26 cellular contexts compared by ENCODE assay signal in the genomic region with DNA sequence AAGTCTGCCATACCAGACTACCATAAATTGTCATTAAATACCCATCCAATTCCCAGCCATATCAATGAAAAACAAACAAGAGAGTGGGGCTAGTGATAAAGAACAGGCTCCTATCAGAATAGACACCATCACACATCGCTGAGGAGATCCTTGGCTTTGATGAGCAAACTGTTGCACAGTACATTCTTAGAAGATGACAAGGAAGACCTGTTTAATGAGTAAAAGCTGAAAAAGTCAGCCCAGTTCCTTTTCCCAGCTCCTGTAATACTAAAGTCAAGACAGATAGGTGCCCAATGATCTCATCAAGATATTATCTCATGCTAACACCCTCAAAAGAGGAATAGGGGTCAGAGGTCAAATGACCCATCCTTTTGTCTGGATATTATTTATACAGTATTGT.
A peak's percentile ranks its signal among the peaks of the same experiment; 100 is the strongest.
DNase-seq lines count a peak whose midpoint lies in the region; ATAC-seq and TF ChIP-seq lines count a peak whose summit lies in the region.
"Had no signal": no experiment of that assay in that cellular context is flagged by ENCODE, and none has a peak within 500 bp of the region (broad histone marks: within the 10 kb centered on the region; RNA-seq: fewer than 3 reads in every experiment).

No MANE protein-coding gene starts in this region.

- H3K23ac ChIP-seq in trophoblast cell (ENCODE audit: low read length) = no peak overlapping the region

- H3K79me2 ChIP-seq in trophoblast cell (ENCODE audit: control insufficient read depth, insufficient read depth, low read length, poor library complexity) = no peaks in the 10 kb centered on the region

- no peak overlapping the region for H2BK120ac ChIP-seq in trophoblast cell (ENCODE audit: insufficient read depth, low read length, poor library complexity)

- no peak for TF ChIP-seq CTCF in HEK293 (tag by site-specific recombination; IDR thresholded peaks at IDR 0.05)
- no peak for TF ChIP-seq CTCF in fibroblast of mammary gland (conservative IDR thresholded peaks at IDR 0.05; ENCODE audit: control insufficient read depth, insufficient read depth, low read depth, low read length)

- no peak overlapping the region for H3K9ac ChIP-seq in trophoblast cell (ENCODE audit: low read length)

- H3K4me1 ChIP-seq in HEK293 (ENCODE audit: control insufficient read depth, insufficient read depth, low read length) (no peaks in the 10 kb centered on the region), trophoblast cell (ENCODE audit: control insufficient read depth in 1 of 2, insufficient read depth in 2 of 2, low read length in 2 of 2) (peaks cover 4 to 6% of the 10 kb centered on the region in 2 experiments)
- H3K4me1 ChIP-seq: testis, uterus had no signal

- H3K14ac ChIP-seq in trophoblast cell (ENCODE audit: low read length) = no peak overlapping the region

- intact Hi-C loops in posterior vena cava (cut with DNase I) = no loop called here

- H3K4ac ChIP-seq in trophoblast cell (ENCODE audit: low read depth, low read length) = no peak overlapping the region

- H3K27ac ChIP-seq in HEK293 (ENCODE audit: extremely low read depth, low read depth, low read length) (no peak overlapping the region), trophoblast cell (ENCODE audit: low read depth, low read length) (no peak overlapping the region)
- H3K27ac ChIP-seq: testis, uterus had no signal

- H2BK12ac ChIP-seq in trophoblast cell (ENCODE audit: low read length) = no peak overlapping the region

- ATAC-seq in HG03354 (IDR thresholded peaks at IDR 0.05; ENCODE audit: poor library complexity, severe bottlenecking, unreplicated experiment) = no peak
- ATAC-seq: CD8-positive, alpha-beta T cell; left lobe of liver; Right ventricle myocardium inferior had no signal

- peaks cover 2% of the 10 kb centered on the region for H3K79me1 ChIP-seq in trophoblast cell (ENCODE audit: low read length)

- no peak overlapping the region for H3K18ac ChIP-seq in trophoblast cell (ENCODE audit: low read length)

- CTCF ChIA-PET in HEK293 (lab: Yijun Ruan, JAX) = interaction anchor here (0.7 to 3.2 kb wide), 8 partner anchors 10 to 1607 kb away, joined by 3 to 13 read pairs (median 4); no protein-coding TSS in a partner anchor

- DNase-seq in RPMI7951 (ENCODE audit: low read depth) (peak; percentile 62), fibroblast of mammary gland (ENCODE audit: low read depth) (peak; percentile 5), trophoblast cell (peak; percentile 46 to 80), CD1c-positive myeloid dendritic cell (ENCODE audit: extremely low spot score) (no peak), posterior vena cava (ENCODE audit: low spot score) (no peak)
- DNase-seq: activated CD4-positive, alpha-beta T cell treated with anti-CD3 and anti-CD28 coated beads, Interleukin-2, amount 10 ng/mL, durations not matched to agents 24 days and 14 days; activated gamma-delta T cell; activated T-cell treated with anti-CD3 and anti-CD28 coated beads, Interleukin-2, amount 50 U/mL, for 1 hour; AML-193; CD8-positive, alpha-beta T cell; dermis blood vessel endothelial cell; GDM1; MV-4-11; naive B cell; NCI-H146; NCI-H2107; NCI-H446; NCI-H82; stimulated activated naive CD4-positive, alpha-beta T cell treated with Interleukin-2 at 50 U/mL for 16 hours; T1000; testis; uterus had no signal

- POLR2A ChIA-PET in HEK293 (lab: Yijun Ruan, JAX) = no interaction called here

- H3K36me3 ChIP-seq in HEK293 (ENCODE audit: control insufficient read depth in 2 of 2, insufficient read depth in 1 of 2, low read length in 2 of 2) = no peaks in the 10 kb centered on the region
- no peaks in the 10 kb centered on the region for H3K36me3 ChIP-seq in trophoblast cell (ENCODE audit: control insufficient read depth in 1 of 2, insufficient read depth in 2 of 2, low read length in 2 of 2)
- H3K36me3 ChIP-seq: uterus had no signal

- peaks cover 7% of the 10 kb centered on the region for H3K27me3 ChIP-seq in trophoblast cell (ENCODE audit: insufficient read depth, low read length)
- H3K27me3 ChIP-seq: testis, uterus had no signal

- no peak overlapping the region for H2AK5ac ChIP-seq in trophoblast cell (ENCODE audit: low read length)

- H4K12ac ChIP-seq in trophoblast cell (ENCODE audit: low read depth, low read length) = no peak overlapping the region

- no peak overlapping the region for H3K4me2 ChIP-seq in trophoblast cell (ENCODE audit: low read length)

- H4K8ac ChIP-seq in trophoblast cell (ENCODE audit: low read depth, low read length) = no peak overlapping the region

- H3K9me3 ChIP-seq in HEK293 (ENCODE audit: control insufficient read depth, insufficient read depth, low read depth, low read length) = no peaks in the 10 kb centered on the region
- peaks cover 3% of the 10 kb centered on the region for H3K9me3 ChIP-seq in trophoblast cell (ENCODE audit: insufficient read depth, low read depth, low read length)
- H3K9me3 ChIP-seq: testis, uterus had no signal

- no CpG with 5 or more reads among the region's 1 CpG for WGBS in trophoblast cell (ENCODE audit: extremely low coverage, insufficient coverage, insufficient read length)

- no peak overlapping the region for H2AFZ ChIP-seq in trophoblast cell (ENCODE audit: insufficient read depth, low read length, poor library complexity)

- H3K4me3 ChIP-seq in HEK293 (ENCODE audit: low read depth, low read length) (no peak overlapping the region), fibroblast of mammary gland (ENCODE audit: control insufficient read depth, low read depth, low read length) (no peak overlapping the region), trophoblast cell (ENCODE audit: low read depth, low read length) (no peak overlapping the region)
- H3K4me3 ChIP-seq: testis, uterus had no signal

- no peak overlapping the region for H4K91ac ChIP-seq in trophoblast cell (ENCODE audit: low read depth, low read length)

- no peak overlapping the region for H2BK5ac ChIP-seq in trophoblast cell (ENCODE audit: low read depth, low read length, poor library complexity)

TF ChIP-seq in HEK293, 187 proteins besides CTCF, POLR2A, EP300 and RAD21:
- TF ChIP-seq SP2 (tag by site-specific recombination; IDR thresholded peaks at IDR 0.05) = no peak
- TF ChIP-seq SCRT2 (tag by site-specific recombination; IDR thresholded peaks at IDR 0.05) = peak; percentile 50; the same call in 1 of the 2 replicates
TF ChIP-seq in HEK293: peak in this region for 1.

Comparison
In these comparisons a context has a peak if more than half of its experiments do, and no peak if none do; other contexts are left out.
1. DNase-seq: peak in RPMI7951 (single experiment), fibroblast of mammary gland (single experiment) and trophoblast cell (2 of 2); none in CD1c-positive myeloid dendritic cell (single experiment) and posterior vena cava (single experiment).